Comparison of ENCODE assay signal across 8 cellular contexts in genomic region chr7:139777948-139778841, GRCh38. TPM values are rescaled to one million over a fixed set of nuclear protein-coding genes. Genes with fewer than 3 reads are reported as not detected.
A peak's percentile ranks its signal among the peaks of the same experiment; 100 is the strongest.
DNase-seq lines count a peak whose midpoint lies in the region; ATAC-seq, FAIRE-seq and TF ChIP-seq lines count a peak whose summit lies in the region.

TSS of gene HIPK2 (minus strand) at chr7:139777998. CDS start at chr7:139777623, 375 bp downstream.

- DNase-seq in 8988T = peak; percentile 81
- peak; percentile 73 for DNase-seq in GM18507 (ENCODE audit: extremely low spot score, insufficient read length, low read depth)
- peak; percentile 77 for DNase-seq in NCI-H226
- DNase-seq in activated CD4-positive, alpha-beta T cell treated with anti-CD3 and anti-CD28 coated beads, Interleukin-2, amount 50 U/mL, for 1 hour = peak; percentile 73
- peak; percentile 81 to 94 for DNase-seq in left lung
- DNase-seq in stimulated activated CD4-positive, alpha-beta T cell treated with anti-CD3 and anti-CD28 coated beads, Interleukin-2, amount 100 ng/mL, for 4 hours (ENCODE audit: low read depth) = peak; percentile 70

- peaks cover 36% of the 10 kb centered on the region for H3K4me1 Mint-ChIP-seq in dendritic cell treated with granulocyte-macrophage colony-stimulating factor and Interleukin-4, amounts not matched to agents 40 ng/mL and 50 ng/mL, for 4 days (ENCODE audit: low read depth)

- FAIRE-seq in GM18507 (lab: Jason Lieb, UNC) = no peak

- H3K27ac ChIP-seq in left lung = peak within 1 kb of the TSS; percentile 87 to 92

- H3K27ac Mint-ChIP-seq in dendritic cell treated with granulocyte-macrophage colony-stimulating factor and Interleukin-4, amounts not matched to agents 40 ng/mL and 50 ng/mL, for 4 days = peak within 1 kb of the TSS; percentile 92

- ATAC-seq in HG03039 (IDR thresholded peaks at IDR 0.05; ENCODE audit: unreplicated experiment) = peak; percentile 49
- ATAC-seq in left lung = peak; percentile 78

- intact Hi-C loops in dendritic cell treated with granulocyte-macrophage colony-stimulating factor and Interleukin-4, amounts not matched to agents 40 ng/mL and 50 ng/mL, for 4 days (cut with micrococcal nuclease) = loop anchor here (2.0 to 10.0 kb wide), 5 partner anchors 49 to 567 kb away; partner anchors contain the start of gene TBXAS1
- intact Hi-C loops in left lung (cut with DNase I) = loop anchor here (5.0 to 10.0 kb wide), 3 partner anchors 133 to 227 kb away; no protein-coding TSS in a partner anchor

- H3K36me3 Mint-ChIP-seq in dendritic cell treated with granulocyte-macrophage colony-stimulating factor and Interleukin-4, amounts not matched to agents 40 ng/mL and 50 ng/mL, for 4 days (ENCODE audit: low read depth) = peaks cover 16% of the 10 kb centered on the region

- H3K27me3 Mint-ChIP-seq in dendritic cell treated with granulocyte-macrophage colony-stimulating factor and Interleukin-4, amounts not matched to agents 40 ng/mL and 50 ng/mL, for 4 days = peaks cover 28% of the 10 kb centered on the region

- no peak for TF ChIP-seq CTCF in left lung (IDR thresholded peaks at IDR 0.05)

- peak within 1 kb of the TSS; percentile 78 to 79 for H3K4me3 ChIP-seq in left lung

- peak within 1 kb of the TSS; percentile 97 for H3K4me3 Mint-ChIP-seq in dendritic cell treated with granulocyte-macrophage colony-stimulating factor and Interleukin-4, amounts not matched to agents 40 ng/mL and 50 ng/mL, for 4 days

- H3K27me3 ChIP-seq in left lung = peaks cover 0 to 7% of the 10 kb centered on the region in 2 donors

- H3K4me1 ChIP-seq in left lung = peaks cover 4 to 39% of the 10 kb centered on the region in 2 donors

- no peaks in the 10 kb centered on the region for H3K9me3 ChIP-seq in left lung

- no peaks in the 10 kb centered on the region for H3K9me3 Mint-ChIP-seq in dendritic cell treated with granulocyte-macrophage colony-stimulating factor and Interleukin-4, amounts not matched to agents 40 ng/mL and 50 ng/mL, for 4 days

- no peaks in the 10 kb centered on the region for H3K36me3 ChIP-seq in left lung

RNA-seq across cellular contexts. Expression of gene HIPK2, which starts in this region (rescaled TPM):
- 10 to 100 TPM; 42.8 to 61.8 TPM for total RNA-seq in left lung

Comparison
In these comparisons a context has a peak if more than half of its experiments do, and no peak if none do; other contexts are left out.
1. Peak in every context shown above with its lines: DNase-seq, ATAC-seq, H3K4me3 ChIP-seq and H3K27ac ChIP-seq.